In the genomic region with DNA sequence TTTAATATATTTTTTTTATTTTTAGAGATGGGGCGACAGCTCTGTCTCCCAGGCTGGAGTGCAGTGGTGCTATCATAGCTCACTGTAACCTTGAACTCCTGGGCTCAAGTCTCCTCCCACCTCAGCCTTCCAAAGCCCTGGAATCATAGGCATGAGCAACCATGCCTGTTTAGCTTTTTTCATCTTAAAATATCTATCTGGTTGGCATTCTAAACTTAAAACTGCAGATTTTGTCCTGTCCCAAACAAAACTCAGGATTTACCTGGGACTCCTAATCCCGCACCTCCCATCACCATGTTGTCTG, we compare ENCODE assay signal across 23 cellular contexts.
"Had no signal": no experiment of that assay in that cellular context is flagged by ENCODE, and none has a peak within 500 bp of the region (broad histone marks: within the 10 kb centered on the region; RNA-seq: fewer than 3 reads in every experiment).

No MANE protein-coding gene starts in this region.

- H3K4me3 Mint-ChIP-seq: naive thymus-derived CD4-positive, alpha-beta T cell; type B pancreatic cell had no signal

- H3K4me3 ChIP-seq: adrenal gland, ascending aorta, lower lobe of right lung, SK-N-MC, testis, vagina had no signal

- DNase-seq: activated CD4-positive, alpha-beta T cell treated with anti-CD3 and anti-CD28 coated beads, Interleukin-2, amount 50 U/mL, for 1 hour; activated CD8-positive, alpha-beta memory T cell treated with anti-CD3 and anti-CD28 coated beads for 24 hours; activated CD8-positive, alpha-beta memory T cell treated with anti-CD3 and anti-CD28 coated beads, Interleukin-2, amount 50 U/mL, for 48 hours; activated naive CD4-positive, alpha-beta T cell treated with Interleukin-2 at 50 U/mL for 16 hours; brain microvascular endothelial cell; central memory CD4-positive, alpha-beta T cell; effector memory CD4-positive, alpha-beta T cell; foreskin melanocyte; kidney; lower lobe of right lung; naive thymus-derived CD4-positive, alpha-beta T cell; retina; stimulated activated CD4-positive, alpha-beta T cell treated with anti-CD3 and anti-CD28 coated beads, Interleukin-4, amount 100 ng/mL, for 4 hours; SW 1271; testis had no signal

- H3K27me3 Mint-ChIP-seq: naive thymus-derived CD4-positive, alpha-beta T cell; progenitor cell of endocrine pancreas; type B pancreatic cell had no signal

- H3K27ac ChIP-seq: ascending aorta, brain microvascular endothelial cell, lower lobe of right lung, SK-N-MC, testis, vagina had no signal

- ATAC-seq: activated CD4-positive, CD25-positive, alpha-beta regulatory T cell treated with anti-CD3 and anti-CD28 coated beads, Interleukin-2, amount 50 U/mL, for 24 hours; esophagus mucosa; lower lobe of right lung; naive thymus-derived CD4-positive, alpha-beta T cell had no signal

- H3K27me3 ChIP-seq: adrenal gland, ascending aorta, brain microvascular endothelial cell, testis, vagina had no signal

- H3K9me3 Mint-ChIP-seq: type B pancreatic cell had no signal

- H3K9me3 ChIP-seq: adrenal gland, ascending aorta, lower lobe of right lung, testis, vagina had no signal
